ENCODE assay signal across 1 cellular context in genomic region chr9:130043654-130044623, GRCh38.
TF ChIP-seq lines count a peak whose summit lies in the region.

No MANE protein-coding gene starts in this region.

TF ChIP-seq in H1, 55 proteins besides CTCF, POLR2A, EP300 and RAD21:
- no peak for TF ChIP-seq SP2 (IDR thresholded peaks at IDR 0.05; ENCODE audit: low read length)
- TF ChIP-seq PHF8 (conservative IDR thresholded peaks at IDR 0.05; ENCODE audit: low read depth, low read length), result 0 out of 2 replicates have a peak, but pooled peaks have one; percentile 15
- peak; percentile 12 for TF ChIP-seq KDM4A (IDR thresholded peaks at IDR 0.05; ENCODE audit: low read depth, low read length, severe bottlenecking)
- peak; percentile 82 for TF ChIP-seq E2F6 (IDR thresholded peaks at IDR 0.05)
- TF ChIP-seq TBP (IDR thresholded peaks at IDR 0.05; ENCODE audit: low read depth, low read length), result no peak
- peak; percentile 47 for TF ChIP-seq RNF2 (IDR thresholded peaks at IDR 0.05; ENCODE audit: borderline replicate concordance, low read depth, low read length, missing control alignments, poor library complexity, severe bottlenecking)
- TF ChIP-seq BACH1 (IDR thresholded peaks at IDR 0.05; ENCODE audit: low read length), result 0 out of 2 replicates have a peak, but pooled peaks have one; percentile 1
- TF ChIP-seq SIN3A (conservative IDR thresholded peaks at IDR 0.05 in 1 of 2, IDR thresholded peaks at IDR 0.05 in 1 of 2; ENCODE audit: low read depth in 1 of 2, low read length in 2 of 2), result 0 out of 4 replicates have a peak, but pooled peaks of 1 of the 2 experiments have one; percentile 3
- TF ChIP-seq EZH2 (IDR thresholded peaks at IDR 0.05; ENCODE audit: low read depth, low read length, severe bottlenecking), result peak; percentile 41
- TF ChIP-seq CTBP2 (IDR thresholded peaks at IDR 0.05; ENCODE audit: borderline replicate concordance, insufficient read depth, insufficient read length, low read length), result no peak
- TF ChIP-seq MAX (IDR thresholded peaks at IDR 0.05), result peak; percentile 90
